ENCODE assay signal across 17 cellular contexts in the genomic region with DNA sequence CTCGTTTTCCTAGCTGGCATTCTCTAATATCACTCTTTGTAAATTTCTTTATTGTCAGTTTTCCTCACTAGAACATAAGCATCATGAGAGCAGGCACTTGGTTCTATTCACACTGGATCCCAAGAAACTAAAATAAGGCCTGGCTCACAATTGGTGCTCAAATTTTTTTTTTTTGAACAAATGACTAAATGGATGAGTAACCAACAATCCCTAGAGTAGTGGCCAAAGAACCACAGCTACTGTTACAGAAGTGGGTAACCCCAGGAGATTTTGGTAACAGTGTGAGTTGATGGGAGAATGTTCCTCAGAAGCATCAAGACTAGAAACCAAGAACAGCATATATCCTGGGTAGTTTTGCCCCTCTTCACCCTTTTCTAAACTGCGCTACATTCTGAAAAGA.
DNase-seq lines count a peak whose midpoint lies in the region; ATAC-seq and TF ChIP-seq lines count a peak whose summit lies in the region.
"Had no signal": no experiment of that assay in that cellular context is flagged by ENCODE, and none has a peak within 500 bp of the region (broad histone marks: within the 10 kb centered on the region; RNA-seq: fewer than 3 reads in every experiment).

No MANE protein-coding gene starts in this region.

- H3K4me2 ChIP-seq in PC-3 (ENCODE audit: low read length): no peak overlapping the region

- H3K9me3 ChIP-seq in left ventricle myocardium inferior (replicated peaks) (no peaks in the 10 kb centered on the region), right cardiac atrium (ENCODE audit: control insufficient read depth, low read length) (no peaks in the 10 kb centered on the region), PC-3 (ENCODE audit: low read length) (no peaks in the 10 kb centered on the region)

- H3K4me1 ChIP-seq in left ventricle myocardium inferior (peaks cover 17% of the 10 kb centered on the region), right cardiac atrium (ENCODE audit: control insufficient read depth, insufficient read depth, low read length) (peaks cover 8% of the 10 kb centered on the region), PC-3 (ENCODE audit: insufficient read depth, low read length) (no peaks in the 10 kb centered on the region)

- POLR2A ChIA-PET in PC-3 (lab: Charles Lee; ENCODE audit: unreplicated experiment): interaction anchor here (0.6 kb wide), 1 partner anchor 10 kb away, joined by 3 read pairs; no protein-coding TSS in a partner anchor

- TF ChIP-seq CTCF in left ventricle myocardium inferior (IDR thresholded peaks at IDR 0.05; ENCODE audit: borderline replicate concordance): no peak
- no peak for TF ChIP-seq CTCF in PC-3 (conservative IDR thresholded peaks at IDR 0.05; ENCODE audit: low read depth, low read length)

- ATAC-seq in right cardiac atrium: no peak
- ATAC-seq in PC-3: no peak
- ATAC-seq in GM21528 (IDR thresholded peaks at IDR 0.05; ENCODE audit: low FRiP score, unreplicated experiment): no peak
- ATAC-seq: CD8-positive, alpha-beta T cell; HepG2 had no signal

- no peaks in the 10 kb centered on the region for H4K20me1 ChIP-seq in PC-3 (ENCODE audit: low read length)

- no peak overlapping the region for H3K9ac ChIP-seq in PC-3 (ENCODE audit: low read length)

- CTCF ChIA-PET in PC-3 (lab: Charles Lee): no interaction called here

- no peaks in the 10 kb centered on the region for H3K9me2 ChIP-seq in PC-3 (replicated peaks; ENCODE audit: low read length)

- H3K4me3 ChIP-seq in left ventricle myocardium inferior: no peak overlapping the region
- no peak overlapping the region for H3K4me3 ChIP-seq in right cardiac atrium (ENCODE audit: low read length)
- no peak overlapping the region for H3K4me3 ChIP-seq in PC-3 (ENCODE audit: low read length)

- peak overlapping the region; percentile 64 for H3K27ac ChIP-seq in left ventricle myocardium inferior (replicated peaks)
- H3K27ac ChIP-seq in right cardiac atrium (ENCODE audit: low read length): no peak overlapping the region
- no peak overlapping the region for H3K27ac ChIP-seq in PC-3 (ENCODE audit: low read length)

- 96% methylated on average over 2 of the region's 2 CpGs for WGBS in right cardiac atrium

- no peaks in the 10 kb centered on the region for H3K79me2 ChIP-seq in PC-3 (ENCODE audit: low read length)

- BruUV-seq in PC-3 (replicated peaks; lab: Mats Ljungman, UMichigan): no TSS peak

- DNase-seq in left ventricle myocardium inferior (no peak), right cardiac atrium (no peak), MV-4-11 (lab: John Stamatoyannopoulos, UW) (peak; percentile 11), kidney tubule cell (ENCODE audit: low spot score) (peak; percentile 19), PC-3 (no peak), NCI-H748 (lab: John Stamatoyannopoulos, UW; ENCODE audit: unreplicated experiment) (no peak)
- no peak for DNase-seq in stimulated activated CD4-positive, alpha-beta T cell treated with anti-CD3 and anti-CD28 coated beads, Interleukin-2, amount 100 ng/mL, for 48 hours
- DNase-seq: ACHN; CD8-positive, alpha-beta T cell; COR-L47; DMS153; DMS79 treated with DMSO at 0.1 percent for 48 hours; EL; GDM1; HCEC 1CT had no signal

- no peaks in the 10 kb centered on the region for H3F3A ChIP-seq in PC-3 (ENCODE audit: low read length, unreplicated experiment)

- H2AFZ ChIP-seq in PC-3 (ENCODE audit: low read length): no peak overlapping the region

- H3K36me3 ChIP-seq in left ventricle myocardium inferior (no peaks in the 10 kb centered on the region), PC-3 (ENCODE audit: low read depth, low read length) (no peaks in the 10 kb centered on the region)

- intact Hi-C loops in left ventricle myocardium inferior (cut with micrococcal nuclease) (no loop called here), right cardiac atrium (cut with DNase I) (no loop called here), PC-3 (cut with micrococcal nuclease) (no loop called here)

- H3K27me3 ChIP-seq in left ventricle myocardium inferior (ENCODE audit: low read depth) (no peaks in the 10 kb centered on the region), right cardiac atrium (ENCODE audit: control insufficient read depth, insufficient read depth) (no peaks in the 10 kb centered on the region), PC-3 (ENCODE audit: low read length) (no peaks in the 10 kb centered on the region)

Comparison
In these comparisons a context has a peak if more than half of its experiments do, and no peak if none do; other contexts are left out.
1. DNase-seq: peak in MV-4-11 (single experiment) and kidney tubule cell (single experiment); none in left ventricle myocardium inferior (single experiment), right cardiac atrium (0 of 3), PC-3 (single experiment), stimulated activated CD4-positive, alpha-beta T cell treated with anti-CD3 and anti-CD28 coated beads, Interleukin-2, amount 100 ng/mL, for 48 hours (0 of 2) and NCI-H748 (single experiment).